16 cellular contexts compared by ENCODE assay signal in genomic region chr6:166834049-166834448, GRCh38.
DNase-seq lines count a peak whose midpoint lies in the region; ATAC-seq, FAIRE-seq and TF ChIP-seq lines count a peak whose summit lies in the region.
"Had no signal": no experiment of that assay in that cellular context is flagged by ENCODE, and none has a peak within 500 bp of the region (broad histone marks: within the 10 kb centered on the region; RNA-seq: fewer than 3 reads in every experiment).

No MANE protein-coding gene starts in this region.

- no peak overlapping the region for H3K27ac Mint-ChIP-seq in stimulated activated effector memory CD8-positive, alpha-beta T cell treated with anti-CD3 and anti-CD28 coated beads, Interleukin-12 subunit alpha, Interleukin-12 subunit beta, amount 100 ng/mL, for 72 hours
- H3K27ac Mint-ChIP-seq: B cell; CD4-positive, alpha-beta T cell; H9; IgD-negative memory B cell had no signal

- ATAC-seq in activated T-cell treated with anti-CD3 and anti-CD28 coated beads, Interleukin-2, amount 50 U/mL, for 4 hours: peak; percentile 51 to 76
- ATAC-seq in stimulated activated effector memory CD8-positive, alpha-beta T cell treated with anti-CD3 and anti-CD28 coated beads, Interleukin-12 subunit alpha, Interleukin-12 subunit beta, amount 100 ng/mL, for 72 hours: peak; percentile 82
- ATAC-seq in HG02571 (IDR thresholded peaks at IDR 0.05; ENCODE audit: unreplicated experiment): no peak

- DNase-seq in activated T-cell treated with anti-CD3 and anti-CD28 coated beads, Interleukin-2, amount 50 U/mL, for 4 hours: no peak
- no peak for DNase-seq in activated T-cell treated with anti-CD3 and anti-CD28 coated beads, Interleukin-2, amount 50 U/mL, for 1 hour
- DNase-seq in GM12865 (ENCODE audit: low read depth): peak; percentile 53
- no peak for DNase-seq in GM19239 (ENCODE audit: insufficient read length, low spot score)
- no peak for DNase-seq in stimulated activated effector memory CD8-positive, alpha-beta T cell treated with anti-CD3 and anti-CD28 coated beads, Interleukin-12 subunit alpha, Interleukin-12 subunit beta, amount 100 ng/mL, for 72 hours (ENCODE audit: low spot score in 2 of 2)
- no peak for DNase-seq in NCI-H1436 treated with DMSO at 0.1 percent for 48 hours (lab: John Stamatoyannopoulos, UW)
- DNase-seq: C1 segment of cervical spinal cord; Calu3; CD4-positive, alpha-beta T cell; DMS 273 treated with DMSO at 0.1 percent for 48 hours; GOT3; H9 had no signal

- no peak for TF ChIP-seq CTCF in GM12865 (IDR thresholded peaks at IDR 0.05; ENCODE audit: insufficient read depth, low read depth, low read length, missing control alignments)

- H3K4me3 ChIP-seq in GM12865 (ENCODE audit: low read depth, low read length): no peak overlapping the region

- no peak overlapping the region for H3K4me3 Mint-ChIP-seq in activated T-cell treated with anti-CD3 and anti-CD28 coated beads, Interleukin-2, amount 50 U/mL, for 4 hours
- H3K4me3 Mint-ChIP-seq in stimulated activated effector memory CD8-positive, alpha-beta T cell treated with anti-CD3 and anti-CD28 coated beads, Interleukin-12 subunit alpha, Interleukin-12 subunit beta, amount 100 ng/mL, for 72 hours: no peak overlapping the region
- H3K4me3 Mint-ChIP-seq: B cell; CD4-positive, alpha-beta T cell; H9; IgD-negative memory B cell had no signal

- FAIRE-seq in GM19239 (lab: Jason Lieb, UNC): peak; percentile 56
- FAIRE-seq: A204.1 had no signal

- no peaks in the 10 kb centered on the region for H3K9me3 Mint-ChIP-seq in activated T-cell treated with anti-CD3 and anti-CD28 coated beads, Interleukin-2, amount 50 U/mL, for 4 hours
- H3K9me3 Mint-ChIP-seq in stimulated activated effector memory CD8-positive, alpha-beta T cell treated with anti-CD3 and anti-CD28 coated beads, Interleukin-12 subunit alpha, Interleukin-12 subunit beta, amount 100 ng/mL, for 72 hours: peaks cover 7% of the 10 kb centered on the region
- H3K9me3 Mint-ChIP-seq: CD4-positive, alpha-beta T cell; H9 had no signal

- H3K27me3 Mint-ChIP-seq in activated T-cell treated with anti-CD3 and anti-CD28 coated beads, Interleukin-2, amount 50 U/mL, for 4 hours (ENCODE audit: low read depth): no peaks in the 10 kb centered on the region
- H3K27me3 Mint-ChIP-seq: B cell; CD4-positive, alpha-beta T cell; IgD-negative memory B cell had no signal

- peaks cover 2% of the 10 kb centered on the region for H3K4me1 Mint-ChIP-seq in activated T-cell treated with anti-CD3 and anti-CD28 coated beads, Interleukin-2, amount 50 U/mL, for 4 hours (ENCODE audit: low read depth)
- H3K4me1 Mint-ChIP-seq in stimulated activated effector memory CD8-positive, alpha-beta T cell treated with anti-CD3 and anti-CD28 coated beads, Interleukin-12 subunit alpha, Interleukin-12 subunit beta, amount 100 ng/mL, for 72 hours: peaks cover 20% of the 10 kb centered on the region

- no peaks in the 10 kb centered on the region for H3K36me3 Mint-ChIP-seq in activated T-cell treated with anti-CD3 and anti-CD28 coated beads, Interleukin-2, amount 50 U/mL, for 4 hours (ENCODE audit: insufficient read depth)
- H3K36me3 Mint-ChIP-seq in stimulated activated effector memory CD8-positive, alpha-beta T cell treated with anti-CD3 and anti-CD28 coated beads, Interleukin-12 subunit alpha, Interleukin-12 subunit beta, amount 100 ng/mL, for 72 hours: no peaks in the 10 kb centered on the region
